33 cellular contexts compared by ENCODE assay signal in the genomic region with DNA sequence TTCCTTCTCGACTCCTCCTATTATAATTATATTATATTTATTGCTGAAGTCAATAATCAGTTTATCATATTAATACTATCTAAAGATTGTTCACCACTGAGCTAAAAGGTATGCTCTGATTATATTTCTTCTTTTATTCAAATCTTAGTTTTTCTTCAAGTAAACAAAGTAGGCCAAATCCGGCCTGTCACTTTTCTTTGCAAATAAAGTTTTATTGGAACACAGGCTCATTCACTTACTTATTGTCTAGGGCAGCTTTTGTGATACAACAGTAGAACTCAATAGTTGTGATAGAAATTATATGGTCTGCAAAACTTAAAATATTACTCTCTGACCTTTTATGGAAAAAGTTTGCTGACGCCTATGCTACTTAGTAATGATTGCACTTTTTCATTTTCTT.
"Had no signal": no experiment of that assay in that cellular context is flagged by ENCODE, and none has a peak within 500 bp of the region (broad histone marks: within the 10 kb centered on the region; RNA-seq: fewer than 3 reads in every experiment).

No MANE protein-coding gene starts in this region.

- H3K4me1 ChIP-seq: adrenal gland, ascending aorta, body of pancreas, breast epithelium, colonic mucosa had no signal

- H3K4me3 ChIP-seq: adrenal gland, ascending aorta, body of pancreas, breast epithelium, cardiac muscle cell, colonic mucosa had no signal

- H3K36me3 ChIP-seq: adrenal gland, ascending aorta, brain microvascular endothelial cell, breast epithelium, cardiac muscle cell, colonic mucosa had no signal

- H3K27me3 ChIP-seq: adrenal gland, ascending aorta, body of pancreas, brain microvascular endothelial cell, breast epithelium, cardiac muscle cell, colonic mucosa had no signal

- ATAC-seq: activated naive CD4-positive, alpha-beta T cell treated with anti-CD3 and anti-CD28 coated beads, Interleukin-2, amount 50 U/mL, for 72 hours; activated naive CD8-positive, alpha-beta T cell treated with anti-CD3 and anti-CD28 coated beads, Interleukin-2, amount 50 U/mL, for 24 hours; activated T-cell treated with anti-CD3 and anti-CD28 coated beads, Interleukin-2, amount 50 U/mL, for 72 hours; activated T-helper 17 cell treated with anti-CD3 and anti-CD28 coated beads, Interleukin-2, amount 50 U/mL, for 72 hours; body of pancreas had no signal

- H3K9me3 ChIP-seq: adrenal gland, ascending aorta, body of pancreas, breast epithelium, colonic mucosa had no signal

- H3K27ac ChIP-seq: adrenal gland, ascending aorta, body of pancreas, brain microvascular endothelial cell, breast epithelium, cardiac muscle cell, colonic mucosa had no signal

- DNase-seq: activated effector memory CD4-positive, alpha-beta T cell treated with anti-CD3 and anti-CD28 coated beads, Interleukin-2, amount 50 U/mL, for 16 hours; activated effector memory CD4-positive, alpha-beta T cell treated with Interleukin-2 at 50 U/mL for 16 hours; activated gamma-delta T cell; activated gamma-delta T cell treated with Interleukin-2 at 50 U/mL for 16 hours; activated naive CD4-positive, alpha-beta T cell; activated naive CD4-positive, alpha-beta T cell treated with anti-CD3 and anti-CD28 coated beads for 36 hours; activated naive CD4-positive, alpha-beta T cell treated with anti-CD3 and anti-CD28 coated beads, Interleukin-2, amount 10 ng/mL, durations not matched to agents 7 days and 5 days; activated naive CD4-positive, alpha-beta T cell treated with anti-CD3 and anti-CD28 coated beads, Interleukin-2, amount 50 U/mL, for 16 hours; activated naive CD4-positive, alpha-beta T cell treated with Interleukin-2 at 50 U/mL for 16 hours; activated naive CD8-positive, alpha-beta T cell treated with anti-CD3 and anti-CD28 coated beads for 36 hours; activated naive CD8-positive, alpha-beta T cell treated with anti-CD3 and anti-CD28 coated beads, Interleukin-2, amount 10 ng/mL, durations not matched to agents 7 days and 5 days; activated naive CD8-positive, alpha-beta T cell treated with anti-CD3 and anti-CD28 coated beads, Interleukin-2, amount 50 U/mL, for 24 hours; activated T-cell treated with anti-CD3 and anti-CD28 coated beads, Interleukin-2, amount 50 U/mL, for 48 hours; activated T-cell treated with anti-CD3 and anti-CD28 coated beads, Interleukin-2, amount 50 U/mL, for 72 hours; adrenal gland; amniotic stem cell; amygdala; anterior cingulate cortex; aorta; body of pancreas; brain microvascular endothelial cell; caudate nucleus; central memory CD4-positive, alpha-beta T cell; cerebellar nuclear complex; colonic mucosa had no signal

- FAIRE-seq: astrocyte, bronchial epithelial cell, colon had no signal
